18 cellular contexts compared by ENCODE assay signal in genomic region chr5:16854351-16854750, GRCh38.
"Had no signal": no experiment of that assay in that cellular context is flagged by ENCODE, and none has a peak within 500 bp of the region (broad histone marks: within the 10 kb centered on the region; RNA-seq: fewer than 3 reads in every experiment).

No MANE protein-coding gene starts in this region.

- DNase-seq: activated CD4-positive, alpha-beta T cell treated with anti-CD3 and anti-CD28 coated beads, Interleukin-2, amount 50 U/mL, for 1 hour; activated naive CD8-positive, alpha-beta T cell treated with anti-CD3 and anti-CD28 coated beads for 36 hours; amygdala; brain microvascular endothelial cell; cortex of kidney; effector CD4-positive, alpha-beta T cell; islet precursor cell; midbrain; naive B cell; posterior cingulate gyrus; retina; stimulated activated CD4-positive, alpha-beta T cell treated with anti-CD3 and anti-CD28 coated beads, Interleukin-4, amount 100 ng/mL, for 4 hours; stimulated activated CD8-positive, alpha-beta memory T cell treated with anti-CD3 and anti-CD28 coated beads, Interleukin-4, amount 100 ng/mL, for 48 hours; stimulated activated naive CD4-positive, alpha-beta T cell treated with Interleukin-2 at 50 U/mL for 16 hours; substantia nigra; uterus had no signal

- H3K9me3 ChIP-seq: uterus had no signal

- H3K4me3 ChIP-seq: lung, tibial nerve, uterus had no signal

- H3K36me3 ChIP-seq: brain microvascular endothelial cell, tibial nerve, uterus had no signal

- H3K27ac ChIP-seq: brain microvascular endothelial cell, tibial nerve, uterus had no signal
